ENCODE assay signal across 11 cellular contexts in the genomic region with DNA sequence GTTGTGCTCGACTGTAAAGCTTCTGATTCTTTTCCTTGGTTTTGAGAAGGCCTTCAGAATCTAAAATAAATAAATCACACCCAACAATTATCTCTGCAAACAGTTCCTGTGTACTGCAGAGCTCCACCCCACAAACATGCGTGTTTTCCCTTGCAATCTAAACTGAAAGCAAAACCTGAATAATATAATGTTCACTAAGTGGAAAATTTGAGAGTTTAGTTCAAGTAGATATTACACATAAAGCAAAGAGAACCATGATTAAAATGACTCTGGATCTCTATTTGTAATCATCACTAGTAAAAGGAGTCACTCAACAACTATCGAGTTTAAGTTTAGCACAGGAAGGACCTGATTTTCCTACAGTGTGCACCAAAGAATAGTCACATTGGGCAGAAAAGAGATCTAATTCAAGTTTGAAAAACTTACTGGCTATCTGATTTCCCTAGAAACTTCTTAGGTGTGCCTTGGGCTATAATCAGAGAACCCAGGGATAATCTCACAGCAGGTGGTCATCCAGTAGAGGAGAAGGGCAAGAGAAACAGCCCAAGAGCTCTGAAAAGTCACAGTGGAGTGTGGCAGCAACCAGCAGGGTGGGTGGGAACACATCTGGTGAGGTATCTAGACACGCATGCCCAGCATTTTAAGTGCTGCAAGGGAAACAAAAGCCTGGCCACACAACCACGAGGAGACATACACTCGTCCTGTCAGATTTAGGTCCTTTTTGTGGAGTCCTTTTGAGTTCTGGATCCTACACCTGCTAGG. TPM values are rescaled to one million over a fixed set of nuclear protein-coding genes. Genes with fewer than 3 reads are reported as not detected.
DNase-seq lines count a peak whose midpoint lies in the region; ATAC-seq, FAIRE-seq and TF ChIP-seq lines count a peak whose summit lies in the region.
"Had no signal": no experiment of that assay in that cellular context is flagged by ENCODE, and none has a peak within 500 bp of the region (broad histone marks: within the 10 kb centered on the region; RNA-seq: fewer than 3 reads in every experiment).

No MANE protein-coding gene starts in this region.

- H3K27me3 ChIP-seq in CD8-positive, alpha-beta T cell (ENCODE audit: insufficient read depth, low read length) = no peaks in the 10 kb centered on the region
- H3K27me3 ChIP-seq: SJSA1, testis had no signal

- ATAC-seq in CD8-positive, alpha-beta T cell = no peak
- peak; percentile 61 to 73 for ATAC-seq in natural killer cell treated with Interleukin-12 subunit alpha and Interleukin-12 subunit beta and Interleukin-15 and Interleukin-18, amount 100 ng/mL, for 72 hours
- ATAC-seq in left lobe of liver = no peak
- ATAC-seq in GM19397 (IDR thresholded peaks at IDR 0.05; ENCODE audit: unreplicated experiment) = no peak
- ATAC-seq in HG02610 (IDR thresholded peaks at IDR 0.05; ENCODE audit: unreplicated experiment) = no peak

- POLR2A ChIA-PET in CD8-positive, alpha-beta T cell (lab: Charles Lee) = no interaction called here

- H3K36me3 Mint-ChIP-seq in CD8-positive, alpha-beta T cell = peaks cover 86% of the 10 kb centered on the region
- peaks cover 48% of the 10 kb centered on the region for H3K36me3 Mint-ChIP-seq in activated naive CD8-positive, alpha-beta T cell treated with anti-CD3 and anti-CD28 coated beads for 36 hours
- peaks cover 21% of the 10 kb centered on the region for H3K36me3 Mint-ChIP-seq in natural killer cell treated with Interleukin-12 subunit alpha and Interleukin-12 subunit beta and Interleukin-15 and Interleukin-18, amount 100 ng/mL, for 72 hours

- no peak for TF ChIP-seq CTCF in CD8-positive, alpha-beta T cell (IDR thresholded peaks at IDR 0.05)

- FAIRE-seq in GM19239 (lab: Jason Lieb, UNC) = no peak
- FAIRE-seq: islet of Langerhans had no signal

- H3K4me3 ChIP-seq in CD8-positive, alpha-beta T cell (ENCODE audit: low read depth, low read length) = no peak overlapping the region
- H3K4me3 ChIP-seq: SJSA1, testis had no signal

- no peaks in the 10 kb centered on the region for H3K9me3 ChIP-seq in CD8-positive, alpha-beta T cell (ENCODE audit: low read length)
- H3K9me3 ChIP-seq: SJSA1, testis had no signal

- H3K4me1 ChIP-seq in CD8-positive, alpha-beta T cell (ENCODE audit: insufficient read depth, low read length) = no peaks in the 10 kb centered on the region
- H3K4me1 ChIP-seq: testis had no signal

- no peaks in the 10 kb centered on the region for H3K27me3 Mint-ChIP-seq in CD8-positive, alpha-beta T cell (ENCODE audit: low read depth)
- no peaks in the 10 kb centered on the region for H3K27me3 Mint-ChIP-seq in activated naive CD8-positive, alpha-beta T cell treated with anti-CD3 and anti-CD28 coated beads for 36 hours
- H3K27me3 Mint-ChIP-seq in natural killer cell treated with Interleukin-12 subunit alpha and Interleukin-12 subunit beta and Interleukin-15 and Interleukin-18, amount 100 ng/mL, for 72 hours = no peaks in the 10 kb centered on the region

- CTCF ChIA-PET in CD8-positive, alpha-beta T cell (lab: Charles Lee) = interaction anchor here (1.4 kb wide), 2 partner anchors 9 to 115 kb away, joined by 3 to 4 read pairs; a partner anchor contains a TSS

- H3K4me1 Mint-ChIP-seq in CD8-positive, alpha-beta T cell (ENCODE audit: low read depth) = peaks cover 11% of the 10 kb centered on the region
- H3K4me1 Mint-ChIP-seq in activated naive CD8-positive, alpha-beta T cell treated with anti-CD3 and anti-CD28 coated beads for 36 hours = peaks cover 32% of the 10 kb centered on the region
- H3K4me1 Mint-ChIP-seq in natural killer cell treated with Interleukin-12 subunit alpha and Interleukin-12 subunit beta and Interleukin-15 and Interleukin-18, amount 100 ng/mL, for 72 hours (ENCODE audit: low read depth in 2 of 2) = peaks cover 21 to 28% of the 10 kb centered on the region in 2 donors

- peak overlapping the region; percentile 3 for H3K27ac Mint-ChIP-seq in CD8-positive, alpha-beta T cell
- H3K27ac Mint-ChIP-seq in activated naive CD8-positive, alpha-beta T cell treated with anti-CD3 and anti-CD28 coated beads for 36 hours = peak overlapping the region; percentile 95
- peak overlapping the region; percentile 80 to 85 for H3K27ac Mint-ChIP-seq in natural killer cell treated with Interleukin-12 subunit alpha and Interleukin-12 subunit beta and Interleukin-15 and Interleukin-18, amount 100 ng/mL, for 72 hours

- H3K9me3 Mint-ChIP-seq in CD8-positive, alpha-beta T cell = no peaks in the 10 kb centered on the region
- H3K9me3 Mint-ChIP-seq in activated naive CD8-positive, alpha-beta T cell treated with anti-CD3 and anti-CD28 coated beads for 36 hours = peaks cover 2% of the 10 kb centered on the region
- H3K9me3 Mint-ChIP-seq in natural killer cell treated with Interleukin-12 subunit alpha and Interleukin-12 subunit beta and Interleukin-15 and Interleukin-18, amount 100 ng/mL, for 72 hours = peaks cover 3% of the 10 kb centered on the region

- H3K4me3 Mint-ChIP-seq in CD8-positive, alpha-beta T cell = peak overlapping the region; percentile 29
- H3K4me3 Mint-ChIP-seq in activated naive CD8-positive, alpha-beta T cell treated with anti-CD3 and anti-CD28 coated beads for 36 hours = no peak overlapping the region
- H3K4me3 Mint-ChIP-seq in natural killer cell treated with Interleukin-12 subunit alpha and Interleukin-12 subunit beta and Interleukin-15 and Interleukin-18, amount 100 ng/mL, for 72 hours = peak overlapping the region; percentile 59

- DNase-seq in CD8-positive, alpha-beta T cell = no peak
- DNase-seq in NCI-H69 (lab: John Stamatoyannopoulos, UW) (peak; percentile 69), left lobe of liver (ENCODE audit: low spot score) (no peak), GM19239 (ENCODE audit: insufficient read length, low spot score) (no peak)
- DNase-seq in activated naive CD8-positive, alpha-beta T cell treated with anti-CD3 and anti-CD28 coated beads for 36 hours = no peak
- no peak for DNase-seq in natural killer cell treated with Interleukin-12 subunit alpha and Interleukin-12 subunit beta and Interleukin-15 and Interleukin-18, amount 100 ng/mL, for 72 hours (ENCODE audit: low spot score)
- DNase-seq: testis had no signal

- intact Hi-C loops in CD8-positive, alpha-beta T cell (cut with DNase I, micrococcal nuclease) = no loop called here

- H3K36me3 ChIP-seq in CD8-positive, alpha-beta T cell (ENCODE audit: insufficient read depth, low read length) = peaks cover 31% of the 10 kb centered on the region

- no peak overlapping the region for H3K27ac ChIP-seq in CD8-positive, alpha-beta T cell (ENCODE audit: low read depth, low read length)
- H3K27ac ChIP-seq: SJSA1, testis had no signal

RNA-seq across cellular contexts. Expression of a gene that starts 25.4 kb away (rescaled TPM):
- total RNA-seq in CD8-positive, alpha-beta T cell = 10 to 100 TPM; 30.9 to 32.7 TPM
- 1 to 10 TPM; 5.9 to 6.0 TPM for total RNA-seq in activated naive CD8-positive, alpha-beta T cell treated with anti-CD3 and anti-CD28 coated beads for 36 hours
- 1 to 10 TPM; 7.2 to 7.3 TPM for total RNA-seq in natural killer cell treated with Interleukin-12 subunit alpha and Interleukin-12 subunit beta and Interleukin-15 and Interleukin-18, amount 100 ng/mL, for 72 hours
- 4.1 TPM for total RNA-seq in left lobe of liver

RNA-seq across cellular contexts. Expression of a gene that starts 54.2 kb away (rescaled TPM):
- not detected for total RNA-seq in CD8-positive, alpha-beta T cell
- not detected for total RNA-seq in activated naive CD8-positive, alpha-beta T cell treated with anti-CD3 and anti-CD28 coated beads for 36 hours
- not detected for total RNA-seq in natural killer cell treated with Interleukin-12 subunit alpha and Interleukin-12 subunit beta and Interleukin-15 and Interleukin-18, amount 100 ng/mL, for 72 hours
- total RNA-seq in left lobe of liver = not detected
- total RNA-seq: SJSA1 had no signal

Comparison
In these comparisons a context has a peak if more than half of its experiments do, and no peak if none do; other contexts are left out.
1. ATAC-seq: peak in natural killer cell treated with Interleukin-12 subunit alpha and Interleukin-12 subunit beta and Interleukin-15 and Interleukin-18, amount 100 ng/mL, for 72 hours (2 of 2); none in CD8-positive, alpha-beta T cell (single experiment), left lobe of liver (single experiment), GM19397 (single experiment) and HG02610 (single experiment).
2. H3K27ac Mint-ChIP-seq: peak in every context shown above with its lines; median percentile 95 in activated naive CD8-positive, alpha-beta T cell treated with anti-CD3 and anti-CD28 coated beads for 36 hours; 82 in natural killer cell treated with Interleukin-12 subunit alpha and Interleukin-12 subunit beta and Interleukin-15 and Interleukin-18, amount 100 ng/mL, for 72 hours; 3 in CD8-positive, alpha-beta T cell.